Comparison of ENCODE assay signal across 15 cellular contexts in genomic region chr10:78970261-78970660, GRCh38.
A peak's percentile ranks its signal among the peaks of the same experiment; 100 is the strongest.
DNase-seq lines count a peak whose midpoint lies in the region; ATAC-seq and TF ChIP-seq lines count a peak whose summit lies in the region.
"Had no signal": no experiment of that assay in that cellular context is flagged by ENCODE, and none has a peak within 500 bp of the region (broad histone marks: within the 10 kb centered on the region; RNA-seq: fewer than 3 reads in every experiment).

No MANE protein-coding gene starts in this region.

- H3K9me3 ChIP-seq in BLaER1, result no peaks in the 10 kb centered on the region
- H3K9me3 ChIP-seq: BE2C, Caco-2 had no signal

- H3K4me3 ChIP-seq in BLaER1, result no peak overlapping the region

- no peak overlapping the region for H3K27ac ChIP-seq in BLaER1
- H3K27ac ChIP-seq: HL-60 had no signal

- H3K27me3 ChIP-seq in BLaER1, result no peaks in the 10 kb centered on the region
- H3K27me3 ChIP-seq: BE2C had no signal

- DNase-seq in NCI-H526 treated with DMSO at 0.1 percent for 48 hours (lab: John Stamatoyannopoulos, UW) (peak; percentile 26), sciatic nerve (ENCODE audit: low spot score) (no peak)
- DNase-seq in stimulated activated CD8-positive, alpha-beta memory T cell treated with anti-CD3 and anti-CD28 coated beads, Interleukin-4, amount 100 ng/mL, for 48 hours, result no peak
- DNase-seq in stimulated activated CD4-positive, alpha-beta T cell treated with anti-CD3 and anti-CD28 coated beads, Interleukin-4, amount 100 ng/mL, for 4 hours, result no peak
- DNase-seq: BE2C; Caco-2; CD8-positive, alpha-beta memory T cell; DMS53; GF-D8 had no signal

- no peaks in the 10 kb centered on the region for H3K9me3 Mint-ChIP-seq in dendritic cell treated with granulocyte-macrophage colony-stimulating factor and Interleukin-4, amounts not matched to agents 40 ng/mL and 50 ng/mL, for 4 days
- no peaks in the 10 kb centered on the region for H3K9me3 Mint-ChIP-seq in nephron
- H3K9me3 Mint-ChIP-seq: CD8-positive, alpha-beta memory T cell had no signal

- H3K4me1 ChIP-seq in BLaER1, result peaks cover 71% of the 10 kb centered on the region

- no peaks in the 10 kb centered on the region for H3K36me3 ChIP-seq in BLaER1
- H3K36me3 ChIP-seq: BE2C had no signal

- H3K27me3 Mint-ChIP-seq in dendritic cell treated with granulocyte-macrophage colony-stimulating factor and Interleukin-4, amounts not matched to agents 40 ng/mL and 50 ng/mL, for 4 days, result peaks cover 7% of the 10 kb centered on the region
- peaks cover 4% of the 10 kb centered on the region for H3K27me3 Mint-ChIP-seq in nephron (ENCODE audit: low read depth)
- H3K27me3 Mint-ChIP-seq: CD8-positive, alpha-beta memory T cell had no signal

- H3K4me1 Mint-ChIP-seq in dendritic cell treated with granulocyte-macrophage colony-stimulating factor and Interleukin-4, amounts not matched to agents 40 ng/mL and 50 ng/mL, for 4 days (ENCODE audit: low read depth), result peaks cover 60% of the 10 kb centered on the region
- H3K4me1 Mint-ChIP-seq in nephron, result peaks cover 25% of the 10 kb centered on the region

- intact Hi-C loops in dendritic cell treated with granulocyte-macrophage colony-stimulating factor and Interleukin-4, amounts not matched to agents 40 ng/mL and 50 ng/mL, for 4 days (cut with micrococcal nuclease), result no loop called here
- intact Hi-C loops in sciatic nerve (cut with DNase I), result loop anchor here (10.0 kb wide), 1 partner anchor 215 kb away; no protein-coding TSS in a partner anchor

- H4K20me1 ChIP-seq in BLaER1, result peaks cover 12% of the 10 kb centered on the region; the same call in 1 of the 2 replicates

- H3K9ac ChIP-seq in BLaER1, result no peak overlapping the region

- H3K4me2 ChIP-seq in BLaER1, result peak overlapping the region; percentile 68

- no peaks in the 10 kb centered on the region for H3K36me3 Mint-ChIP-seq in dendritic cell treated with granulocyte-macrophage colony-stimulating factor and Interleukin-4, amounts not matched to agents 40 ng/mL and 50 ng/mL, for 4 days (ENCODE audit: low read depth)
- H3K36me3 Mint-ChIP-seq in nephron (ENCODE audit: low read depth), result no peaks in the 10 kb centered on the region

- no peak overlapping the region for H3K4me3 Mint-ChIP-seq in dendritic cell treated with granulocyte-macrophage colony-stimulating factor and Interleukin-4, amounts not matched to agents 40 ng/mL and 50 ng/mL, for 4 days
- H3K4me3 Mint-ChIP-seq in nephron, result no peak overlapping the region

- no peak for ATAC-seq in sciatic nerve
- ATAC-seq in GM18519 (IDR thresholded peaks at IDR 0.05; ENCODE audit: low FRiP score, unreplicated experiment), result no peak
- ATAC-seq: HCT116 had no signal

- no peak for TF ChIP-seq CTCF in nephron (IDR thresholded peaks at IDR 0.05; ENCODE audit: unreplicated experiment in 3 of 3)

- H3K27ac Mint-ChIP-seq in dendritic cell treated with granulocyte-macrophage colony-stimulating factor and Interleukin-4, amounts not matched to agents 40 ng/mL and 50 ng/mL, for 4 days, result peak overlapping the region; percentile 57
- peak overlapping the region in 2 of 3 experiments; percentile 40 to 68 for H3K27ac Mint-ChIP-seq in nephron
